In the genomic region with DNA sequence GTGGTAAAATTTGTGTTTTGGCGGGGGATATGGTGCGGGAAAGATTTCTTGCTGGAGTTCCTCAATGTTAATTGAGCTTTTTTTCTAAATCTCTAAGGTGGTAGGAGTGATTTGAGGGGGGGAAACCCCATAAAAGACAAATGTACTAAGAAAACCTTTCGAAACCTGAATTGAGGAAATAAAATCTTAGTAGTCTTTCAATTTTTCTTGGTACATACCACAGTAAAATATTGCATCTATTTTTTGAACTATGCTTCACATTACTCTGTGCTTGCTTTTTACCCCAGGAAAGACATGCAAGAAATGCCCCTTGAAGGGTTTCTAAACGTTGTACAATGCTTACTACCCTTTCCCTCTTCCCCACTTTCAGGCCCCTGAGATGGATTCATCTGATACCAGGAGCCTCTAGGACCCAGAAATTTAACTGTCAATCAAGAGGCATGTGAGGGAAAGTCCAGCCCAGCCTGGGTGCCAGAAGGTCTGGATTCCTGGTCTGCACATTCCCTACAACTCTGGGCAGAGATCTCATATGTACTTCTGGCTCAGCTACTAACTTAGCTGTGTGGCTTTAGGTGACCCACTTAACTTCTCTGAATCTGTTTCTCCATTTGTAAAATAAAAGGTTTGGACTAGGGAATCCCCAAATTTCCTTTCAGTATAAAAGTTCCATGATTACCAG, we compare ENCODE assay signal across 9 cellular contexts. TPM values are rescaled to one million over a fixed set of nuclear protein-coding genes. Genes with fewer than 3 reads are reported as not detected.
DNase-seq lines count a peak whose midpoint lies in the region; ATAC-seq and TF ChIP-seq lines count a peak whose summit lies in the region.
"Had no signal": no experiment of that assay in that cellular context is flagged by ENCODE, and none has a peak within 500 bp of the region (broad histone marks: within the 10 kb centered on the region; RNA-seq: fewer than 3 reads in every experiment).

No MANE protein-coding gene starts in this region.

- DNase-seq in T-helper 2 cell treated with Interferon-gamma antibody and Interleukin-4, amounts not matched to agents 5 μg/mL and 100 μg/mL, for 36 hours (ENCODE audit: low spot score), result peak; percentile 4
- no peak for DNase-seq in T-helper 2 cell
- peak; percentile 54 for DNase-seq in fibroblast of gingiva (ENCODE audit: low read depth)
- DNase-seq in stomach, result no peak
- no peak for DNase-seq in NCI-H446 (lab: John Stamatoyannopoulos, UW)
- DNase-seq in HT-29 (ENCODE audit: low spot score), result no peak
- DNase-seq: activated effector memory CD4-positive, alpha-beta T cell treated with Interleukin-2 at 50 U/mL for 16 hours had no signal

- H3K36me3 Mint-ChIP-seq in T-helper 2 cell treated with Interferon-gamma antibody and Interleukin-4, amounts not matched to agents 5 μg/mL and 100 μg/mL, for 36 hours (ENCODE audit: low read depth), result peaks cover 4% of the 10 kb centered on the region

- H3K4me3 Mint-ChIP-seq in T-helper 2 cell treated with Interferon-gamma antibody and Interleukin-4, amounts not matched to agents 5 μg/mL and 100 μg/mL, for 36 hours, result peak overlapping the region; percentile 84

- H3K36me3 ChIP-seq in OCI-LY3 (replicated peaks; ENCODE audit: low read depth, low read length) (no peaks in the 10 kb centered on the region), stomach (no peaks in the 10 kb centered on the region)

- peak overlapping the region; percentile 98 for H3K27ac ChIP-seq in OCI-LY3 (ENCODE audit: low read length)
- peak overlapping the region; percentile 83 to 99 (median 97) for H3K27ac ChIP-seq in stomach

- TF ChIP-seq CTCF in OCI-LY3 (IDR thresholded peaks at IDR 0.05; ENCODE audit: low read depth, low read length) (no peak), stomach (IDR thresholded peaks at IDR 0.05) (no peak)

- TF ChIP-seq EP300 in stomach (IDR thresholded peaks at IDR 0.05), result no peak

- intact Hi-C loops in stomach (cut with DNase I; ENCODE audit: low total_unique reads), result no loop called here

- no peaks in the 10 kb centered on the region for H4K20me1 ChIP-seq in OCI-LY3 (ENCODE audit: insufficient read depth, low read length)

- WGBS in stomach, 5 donors, result 38 to 53% (median 47%) methylated on average over 4 of the region's 4 CpGs

- H3K9ac ChIP-seq in OCI-LY3 (ENCODE audit: low read length), result peak overlapping the region; percentile 58

- peak overlapping the region; percentile 92 for H3K27ac Mint-ChIP-seq in T-helper 2 cell treated with Interferon-gamma antibody and Interleukin-4, amounts not matched to agents 5 μg/mL and 100 μg/mL, for 36 hours

- no peak for ATAC-seq in HG03457 (IDR thresholded peaks at IDR 0.05; ENCODE audit: unreplicated experiment)

- H3K4me1 ChIP-seq in OCI-LY3 (ENCODE audit: low read length) (peaks cover 85% of the 10 kb centered on the region), stomach (peaks cover 45 to 94% (median 58%) of the 10 kb centered on the region in 4 donors)

- no peak for TF ChIP-seq POLR2A in stomach (IDR thresholded peaks at IDR 0.05)

- no peaks in the 10 kb centered on the region for H3K9me3 Mint-ChIP-seq in T-helper 2 cell treated with Interferon-gamma antibody and Interleukin-4, amounts not matched to agents 5 μg/mL and 100 μg/mL, for 36 hours

- H3K4me2 ChIP-seq in OCI-LY3 (ENCODE audit: low read length), result peak overlapping the region; percentile 82

- H3K79me2 ChIP-seq in OCI-LY3 (ENCODE audit: low read length), result no peaks in the 10 kb centered on the region

- H3K4me1 Mint-ChIP-seq in T-helper 2 cell treated with Interferon-gamma antibody and Interleukin-4, amounts not matched to agents 5 μg/mL and 100 μg/mL, for 36 hours (ENCODE audit: low read depth), result peaks cover 84% of the 10 kb centered on the region

- no peak overlapping the region for H2AFZ ChIP-seq in OCI-LY3 (ENCODE audit: low read depth, low read length)

- H3K9me3 ChIP-seq in OCI-LY3 (ENCODE audit: insufficient read depth, low read length) (no peaks in the 10 kb centered on the region), stomach (no peaks in the 10 kb centered on the region)

- H3K4me3 ChIP-seq in OCI-LY3 (ENCODE audit: low read length) (peak overlapping the region; percentile 47), stomach (no peak overlapping the region)

- H3K27me3 ChIP-seq in OCI-LY3 (ENCODE audit: low read depth, low read length) (no peaks in the 10 kb centered on the region), stomach (no peaks in the 10 kb centered on the region)

- no peaks in the 10 kb centered on the region for H3K27me3 Mint-ChIP-seq in T-helper 2 cell treated with Interferon-gamma antibody and Interleukin-4, amounts not matched to agents 5 μg/mL and 100 μg/mL, for 36 hours (ENCODE audit: low read depth)

RNA-seq across cellular contexts. Expression of a gene that starts 5.8 kb away (rescaled TPM):
- 100 to 1,000 TPM in 3 of 5 donors, 10 to 100 TPM in 2; 39.3 to 605 (median 130) TPM for total RNA-seq in stomach
- 100 to 1,000 TPM; 111 to 122 (median 115) TPM for polyA plus RNA-seq in stomach
- total RNA-seq in HT-29 (2014; rRNA removed; shearing (Covaris generic)), result 12.5 and 18.5 TPM in 2 replicates

RNA-seq across cellular contexts. Expression of a gene that starts 53.0 kb away (rescaled TPM):
- 100 to 1,000 TPM in 1 of 5 donors, 10 to 100 TPM in 3, under 1 TPM in 1; 0.58 to 125 (median 32.7) TPM for total RNA-seq in stomach
- polyA plus RNA-seq in stomach, result 10 to 100 TPM; 21.7 to 27.0 (median 21.8) TPM
- total RNA-seq in HT-29 (2014; rRNA removed; shearing (Covaris generic)), result 9.2 and 12.7 TPM in 2 replicates

RNA-seq across cellular contexts. Expression of a gene that starts 53.5 kb away (rescaled TPM):
- 100 to 1,000 TPM in 1 of 5 donors, 10 to 100 TPM in 4; 24.9 to 550 (median 68.3) TPM for total RNA-seq in stomach
- polyA plus RNA-seq in stomach, result 10 to 100 TPM; 13.2 to 27.2 (median 18.2) TPM
- total RNA-seq in HT-29 (2014; rRNA removed; shearing (Covaris generic)), result 6.4 and 7.0 TPM in 2 replicates

Comparison
In these comparisons a context has a peak if more than half of its experiments do, and no peak if none do; other contexts are left out.
1. DNase-seq: peak in T-helper 2 cell treated with Interferon-gamma antibody and Interleukin-4, amounts not matched to agents 5 μg/mL and 100 μg/mL, for 36 hours (single experiment) and fibroblast of gingiva (single experiment); none in T-helper 2 cell (0 of 5), stomach (single experiment), NCI-H446 (0 of 2) and HT-29 (single experiment).